ENCODE assay signal across 21 cellular contexts in the genomic region with DNA sequence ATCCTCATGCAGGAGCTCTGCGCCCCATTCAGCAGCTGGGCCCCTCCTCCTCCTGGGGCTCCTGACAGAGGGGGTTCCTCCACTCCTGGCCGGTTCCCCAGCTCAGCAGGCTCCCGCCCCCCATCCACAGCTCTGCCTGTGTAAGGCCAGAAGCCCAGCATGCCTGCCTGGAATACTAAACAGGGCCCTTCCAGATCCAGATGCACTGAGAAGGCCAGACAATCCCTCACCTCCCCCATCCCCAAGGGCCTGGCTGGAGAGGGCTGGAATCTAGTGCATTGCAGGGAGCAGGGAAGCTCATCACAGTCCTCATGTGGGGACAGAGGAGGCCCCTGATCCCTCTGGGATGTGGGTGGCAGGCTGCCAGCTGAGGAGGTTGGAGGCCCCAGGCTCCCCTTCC.
DNase-seq lines count a peak whose midpoint lies in the region; ATAC-seq, FAIRE-seq and TF ChIP-seq lines count a peak whose summit lies in the region.
"Had no signal": no experiment of that assay in that cellular context is flagged by ENCODE, and none has a peak within 500 bp of the region (broad histone marks: within the 10 kb centered on the region; RNA-seq: fewer than 3 reads in every experiment).

No MANE protein-coding gene starts in this region.

- H3K27ac Mint-ChIP-seq in nephron: peak overlapping the region; percentile 69 to 95 (median 90)
- H3K27ac Mint-ChIP-seq: activated CD8-positive, alpha-beta memory T cell treated with anti-CD3 and anti-CD28 coated beads, Interleukin-2, amount 10 ng/mL, durations not matched to agents 7 days and 5 days; activated naive CD8-positive, alpha-beta T cell; activated T-helper 1 cell treated with anti-CD3 and anti-CD28 coated beads, Interleukin-12 subunit alpha, Interleukin-12 subunit beta, Interleukin-2, Interleukin-4 antibody, amounts not matched to agents 30 ng/mL and 10 ng/mL and 1 ng/mL, durations not matched to agents 14 hours and 24 hours and 36 hours; effector memory CD8-positive, alpha-beta T cell; immature natural killer cell had no signal

- peaks cover 46% of the 10 kb centered on the region for H3K27me3 Mint-ChIP-seq in nephron (ENCODE audit: low read depth)
- H3K27me3 Mint-ChIP-seq: activated CD8-positive, alpha-beta memory T cell treated with anti-CD3 and anti-CD28 coated beads, Interleukin-2, amount 10 ng/mL, durations not matched to agents 7 days and 5 days had no signal

- no peak for FAIRE-seq in frontal cortex (lab: Jason Lieb, UNC)
- FAIRE-seq: TTC549 had no signal

- H3K27ac ChIP-seq in substantia nigra (ENCODE audit: low read depth, low read length, poor library complexity, severe bottlenecking): peak overlapping the region; percentile 24
- H3K27ac ChIP-seq: tibial artery had no signal

- H3K9ac ChIP-seq in NT2/D1 (ENCODE audit: insufficient read length, low read depth): peak overlapping the region; percentile 36

- peaks cover 5% of the 10 kb centered on the region for H3K4me1 ChIP-seq in NT2/D1 (ENCODE audit: insufficient read depth, insufficient read length)
- H3K4me1 ChIP-seq: HAP-1, tibial artery had no signal

- no peaks in the 10 kb centered on the region for H3K36me3 ChIP-seq in NT2/D1 (ENCODE audit: insufficient read depth, insufficient read length, low read length)
- H3K36me3 ChIP-seq: HAP-1, tibial artery had no signal

- H3K27me3 ChIP-seq in NT2/D1 (ENCODE audit: insufficient read depth, insufficient read length): no peaks in the 10 kb centered on the region
- H3K27me3 ChIP-seq: tibial artery had no signal

- DNase-seq in NT2/D1 (ENCODE audit: low read depth, low spot score) (peak; percentile 18), frontal cortex (ENCODE audit: low spot score in 2 of 2) (peak; percentile 35 to 37), substantia nigra (lab: John Stamatoyannopoulos, UW) (peak; percentile 4 to 91 (median 72)), activated gamma-delta T cell (lab: John Stamatoyannopoulos, UW) (no peak), NCI-H2227 treated with DMSO at 0.1 percent for 48 hours (lab: John Stamatoyannopoulos, UW) (no peak)
- DNase-seq: activated CD4-positive, alpha-beta T cell treated with anti-CD3 and anti-CD28 coated beads for 48 hours; activated CD8-positive, alpha-beta memory T cell treated with anti-CD3 and anti-CD28 coated beads, Interleukin-2, amount 10 ng/mL, durations not matched to agents 7 days and 5 days; DMS79 treated with DMSO at 0.1 percent for 48 hours; effector memory CD8-positive, alpha-beta T cell; immature natural killer cell; NCI-H1092 treated with DMSO at 0.1 percent for 48 hours; NCI-H2029; stimulated activated naive CD4-positive, alpha-beta T cell; SW 1271; tibial artery had no signal

- H3K36me3 Mint-ChIP-seq in nephron (ENCODE audit: low read depth): no peaks in the 10 kb centered on the region
- H3K36me3 Mint-ChIP-seq: activated CD8-positive, alpha-beta memory T cell treated with anti-CD3 and anti-CD28 coated beads, Interleukin-2, amount 10 ng/mL, durations not matched to agents 7 days and 5 days; activated naive CD8-positive, alpha-beta T cell; immature natural killer cell had no signal

- H3K4me3 Mint-ChIP-seq in nephron: no peak overlapping the region
- H3K4me3 Mint-ChIP-seq: activated CD8-positive, alpha-beta memory T cell treated with anti-CD3 and anti-CD28 coated beads, Interleukin-2, amount 10 ng/mL, durations not matched to agents 7 days and 5 days; activated naive CD8-positive, alpha-beta T cell; activated T-helper 1 cell treated with anti-CD3 and anti-CD28 coated beads, Interleukin-12 subunit alpha, Interleukin-12 subunit beta, Interleukin-2, Interleukin-4 antibody, amounts not matched to agents 30 ng/mL and 10 ng/mL and 1 ng/mL, durations not matched to agents 14 hours and 24 hours and 36 hours; effector memory CD8-positive, alpha-beta T cell; immature natural killer cell had no signal

- ATAC-seq in GM18867 (IDR thresholded peaks at IDR 0.05; ENCODE audit: unreplicated experiment): no peak
- ATAC-seq: activated CD8-positive, alpha-beta memory T cell treated with anti-CD3 and anti-CD28 coated beads, Interleukin-2, amount 10 ng/mL, durations not matched to agents 7 days and 5 days; effector memory CD8-positive, alpha-beta T cell had no signal

- peaks cover 14% of the 10 kb centered on the region for H3K4me1 Mint-ChIP-seq in nephron
- H3K4me1 Mint-ChIP-seq: activated CD8-positive, alpha-beta memory T cell treated with anti-CD3 and anti-CD28 coated beads, Interleukin-2, amount 10 ng/mL, durations not matched to agents 7 days and 5 days; immature natural killer cell had no signal

- H3K9me3 ChIP-seq in NT2/D1 (ENCODE audit: insufficient read depth, low read length): peaks cover 9% of the 10 kb centered on the region; the same call in 1 of the 2 replicates
- H3K9me3 ChIP-seq: HAP-1, tibial artery had no signal

- no peak for TF ChIP-seq CTCF in nephron (IDR thresholded peaks at IDR 0.05; ENCODE audit: unreplicated experiment in 3 of 3)

- H3K9me3 Mint-ChIP-seq in nephron: peaks cover 20% of the 10 kb centered on the region

- H3K4me3 ChIP-seq in NT2/D1 (ENCODE audit: insufficient read length, low read depth): no peak overlapping the region
- H3K4me3 ChIP-seq: HAP-1, tibial artery had no signal

Comparison
In these comparisons a context has a peak if more than half of its experiments do, and no peak if none do; other contexts are left out.
1. DNase-seq: peak in NT2/D1 (single experiment), frontal cortex (2 of 2) and substantia nigra (49 of 49); none in activated gamma-delta T cell (single experiment) and NCI-H2227 treated with DMSO at 0.1 percent for 48 hours (single experiment).